ENCODE assay signal across 9 cellular contexts in genomic region chr11:124746621-124747243, GRCh38. TPM values are rescaled to one million over a fixed set of nuclear protein-coding genes. Genes with fewer than 3 reads are reported as not detected.
DNase-seq lines count a peak whose midpoint lies in the region; ATAC-seq and TF ChIP-seq lines count a peak whose summit lies in the region.
"Had no signal": no experiment of that assay in that cellular context is flagged by ENCODE, and none has a peak within 500 bp of the region (broad histone marks: within the 10 kb centered on the region; RNA-seq: fewer than 3 reads in every experiment).

No MANE protein-coding gene starts in this region.

- peak overlapping the region; percentile 78 for H3K27ac ChIP-seq in VCaP

- DNase-seq in ELF-1 (ENCODE audit: low read depth, low spot score): peak; percentile 91
- peak; percentile 79 for DNase-seq in central memory CD4-positive, alpha-beta T cell
- DNase-seq in left kidney (ENCODE audit: low read depth, low spot score): peak; percentile 82
- DNase-seq in stimulated activated CD4-positive, alpha-beta T cell treated with anti-CD3 and anti-CD28 coated beads, Interleukin-4, amount 100 ng/mL, for 24 hours: peak; percentile 76
- DNase-seq in H4 (ENCODE audit: low spot score): no peak

- TF ChIP-seq CTCF in LNCAP (IDR thresholded peaks at IDR 0.05) (peak; percentile 81), VCaP (conservative IDR thresholded peaks at IDR 0.05) (peak; percentile 81)

- peak; percentile 93 for ATAC-seq in GM21737 (IDR thresholded peaks at IDR 0.05; ENCODE audit: unreplicated experiment)

RNA-seq across cellular contexts. Expression of gene VSIG2, which starts 5.3 kb away (rescaled TPM):
- not detected in 2 replicates for total RNA-seq in H4 (2014; rRNA removed; shearing (Covaris generic))
- total RNA-seq: subcutaneous adipose tissue had no signal

RNA-seq across cellular contexts. Expression of gene NRGN, which starts 7.0 kb away (rescaled TPM):
- total RNA-seq in H4 (2014; rRNA removed; shearing (Covaris generic)): 7.1 and 9.4 TPM in 2 replicates

RNA-seq across cellular contexts. Expression of gene ESAM, which starts 15.4 kb away (rescaled TPM):
- total RNA-seq in H4 (2014; rRNA removed; shearing (Covaris generic)): 0.33 TPM in 1 of 2 replicates, not detected in the other

RNA-seq across cellular contexts. Expression of gene MSANTD2, which starts 53.5 kb away (rescaled TPM):
- 10.7 and 13.2 TPM in 2 replicates for total RNA-seq in H4 (2014; rRNA removed; shearing (Covaris generic))
